ENCODE assay signal across 12 cellular contexts in genomic region chr1:161160763-161161162, GRCh38. TPM values are rescaled to one million over a fixed set of nuclear protein-coding genes. Genes with fewer than 3 reads are reported as not detected.
DNase-seq lines count a peak whose midpoint lies in the region; FAIRE-seq and TF ChIP-seq lines count a peak whose summit lies in the region.
"Had no signal": no experiment of that assay in that cellular context is flagged by ENCODE, and none has a peak within 500 bp of the region (broad histone marks: within the 10 kb centered on the region; RNA-seq: fewer than 3 reads in every experiment).

No MANE protein-coding gene starts in this region.

- H4K20me1 ChIP-seq in KMS-11 (ENCODE audit: insufficient read depth), result no peaks in the 10 kb centered on the region

- no peaks in the 10 kb centered on the region for H3K9me3 Mint-ChIP-seq in T-helper 2 cell treated with Interferon-gamma antibody and Interleukin-4, amounts not matched to agents 5 μg/mL and 100 μg/mL, for 36 hours
- no peaks in the 10 kb centered on the region for H3K9me3 Mint-ChIP-seq in chondrocyte (ENCODE audit: low read depth)
- no peaks in the 10 kb centered on the region for H3K9me3 Mint-ChIP-seq in osteocyte (ENCODE audit: unreplicated experiment)

- no peak for FAIRE-seq in frontal cortex (lab: Jason Lieb, UNC)

- H3K9ac ChIP-seq in KMS-11, result no peak overlapping the region

- H2AFZ ChIP-seq in KMS-11 (ENCODE audit: low read depth), result no peak overlapping the region

- no peak overlapping the region for H3K4me3 ChIP-seq in KMS-11 (IDR thresholded peaks at IDR 0.05; ENCODE audit: insufficient read depth, low read depth, low read length)

- peaks cover 12% of the 10 kb centered on the region for H3K79me2 ChIP-seq in KMS-11 (ENCODE audit: insufficient read depth, low read depth)

- H3K4me1 Mint-ChIP-seq in T-helper 2 cell treated with Interferon-gamma antibody and Interleukin-4, amounts not matched to agents 5 μg/mL and 100 μg/mL, for 36 hours (ENCODE audit: low read depth), result peaks cover 34% of the 10 kb centered on the region
- H3K4me1 Mint-ChIP-seq in chondrocyte (ENCODE audit: low read depth) (peaks cover 39% of the 10 kb centered on the region), osteocyte (ENCODE audit: unreplicated experiment) (peaks cover 32% of the 10 kb centered on the region)

- H3K4me2 ChIP-seq in KMS-11, result peak overlapping the region; percentile 98

- H3K27ac Mint-ChIP-seq in T-helper 2 cell treated with Interferon-gamma antibody and Interleukin-4, amounts not matched to agents 5 μg/mL and 100 μg/mL, for 36 hours, result peak overlapping the region; percentile 78
- peak overlapping the region; percentile 41 for H3K27ac Mint-ChIP-seq in chondrocyte (ENCODE audit: unreplicated experiment)
- H3K27ac Mint-ChIP-seq in osteocyte (ENCODE audit: unreplicated experiment), result no peak overlapping the region

- no peaks in the 10 kb centered on the region for H3K27me3 Mint-ChIP-seq in T-helper 2 cell treated with Interferon-gamma antibody and Interleukin-4, amounts not matched to agents 5 μg/mL and 100 μg/mL, for 36 hours (ENCODE audit: low read depth)
- H3K27me3 Mint-ChIP-seq in chondrocyte (ENCODE audit: low read depth) (no peaks in the 10 kb centered on the region), osteocyte (ENCODE audit: unreplicated experiment) (no peaks in the 10 kb centered on the region)

- no peaks in the 10 kb centered on the region for H3K27me3 ChIP-seq in KMS-11 (ENCODE audit: insufficient read depth, low read depth)
- H3K27me3 ChIP-seq: dorsolateral prefrontal cortex, gastrocnemius medialis had no signal

- TF ChIP-seq CTCF in KMS-11 (conservative IDR thresholded peaks at IDR 0.05; ENCODE audit: low read depth, low read length), result no peak
- TF ChIP-seq CTCF in chondrocyte (IDR thresholded peaks at IDR 0.05), result no peak
- TF ChIP-seq CTCF in osteocyte (IDR thresholded peaks at IDR 0.05), result no peak

- peaks cover 53% of the 10 kb centered on the region for H3K36me3 Mint-ChIP-seq in T-helper 2 cell treated with Interferon-gamma antibody and Interleukin-4, amounts not matched to agents 5 μg/mL and 100 μg/mL, for 36 hours (ENCODE audit: low read depth)
- H3K36me3 Mint-ChIP-seq in chondrocyte (ENCODE audit: low read depth) (peaks cover 13% of the 10 kb centered on the region), osteocyte (ENCODE audit: unreplicated experiment) (peaks cover 20% of the 10 kb centered on the region)

- H3K4me3 Mint-ChIP-seq in T-helper 2 cell treated with Interferon-gamma antibody and Interleukin-4, amounts not matched to agents 5 μg/mL and 100 μg/mL, for 36 hours, result peak overlapping the region; percentile 88
- H3K4me3 Mint-ChIP-seq in chondrocyte (ENCODE audit: unreplicated experiment) (no peak overlapping the region), osteocyte (ENCODE audit: unreplicated experiment) (peak overlapping the region; percentile 87)

- H3K27ac ChIP-seq in KMS-11, result no peak overlapping the region

- H3K4me1 ChIP-seq in KMS-11 (ENCODE audit: low read depth, poor library complexity, severe bottlenecking), result peaks cover 37% of the 10 kb centered on the region

- no peaks in the 10 kb centered on the region for H3K36me3 ChIP-seq in KMS-11 (ENCODE audit: insufficient read depth)

- no peak for DNase-seq in T-helper 2 cell treated with Interferon-gamma antibody and Interleukin-4, amounts not matched to agents 5 μg/mL and 100 μg/mL, for 36 hours (ENCODE audit: low spot score)
- DNase-seq in T-helper 2 cell (no peak), chondrocyte (ENCODE audit: low spot score) (no peak), osteocyte (ENCODE audit: extremely low spot score, unreplicated experiment) (no peak), DMS79 treated with DMSO at 0.1 percent for 48 hours (lab: John Stamatoyannopoulos, UW) (no peak), NCI-H187 treated with DMSO at 0.1 percent for 48 hours (lab: John Stamatoyannopoulos, UW) (no peak), frontal cortex (ENCODE audit: low spot score in 2 of 2) (no peak)
- DNase-seq: ACHN, dorsolateral prefrontal cortex, gastrocnemius medialis, kidney glomerular epithelial cell had no signal

RNA-seq across cellular contexts. Expression of gene USP21, which starts 1.5 kb away (rescaled TPM):
- total RNA-seq in chondrocyte (15.7 to 24.8 TPM (median 16.0 TPM) in 3 replicates), osteocyte (25.5 and 27.5 TPM in 2 replicates), frontal cortex (8.2 TPM)

RNA-seq across cellular contexts. Expression of gene PPOX, which starts 5.5 kb away (rescaled TPM):
- total RNA-seq in chondrocyte, result 21.6 to 38.8 TPM (median 25.6 TPM) in 3 replicates
- 37.1 and 37.9 TPM in 2 replicates for total RNA-seq in osteocyte
- 26.5 TPM for total RNA-seq in frontal cortex

RNA-seq across cellular contexts. Expression of gene UFC1, which starts 7.0 kb away (rescaled TPM):
- total RNA-seq in chondrocyte, result 84.2 to 95.6 TPM (median 89.4 TPM) in 3 replicates
- 98.2 and 100 TPM in 2 replicates for total RNA-seq in osteocyte
- total RNA-seq in frontal cortex, result 138 TPM

RNA-seq across cellular contexts. Expression of gene B4GALT3, which starts 16.5 kb away (rescaled TPM):
- 22.4 to 23.7 TPM (median 23.0 TPM) in 3 replicates for total RNA-seq in chondrocyte
- 21.7 and 24.3 TPM in 2 replicates for total RNA-seq in osteocyte
- 16.3 TPM for total RNA-seq in frontal cortex

RNA-seq across cellular contexts. Expression of gene DEDD, which starts 28.3 kb away (rescaled TPM):
- total RNA-seq in chondrocyte (34.7 to 38.3 TPM (median 36.7 TPM) in 3 replicates), osteocyte (40.8 and 43.1 TPM in 2 replicates), frontal cortex (21.6 TPM)
